ENCODE assay signal across 8 cellular contexts in the genomic region with DNA sequence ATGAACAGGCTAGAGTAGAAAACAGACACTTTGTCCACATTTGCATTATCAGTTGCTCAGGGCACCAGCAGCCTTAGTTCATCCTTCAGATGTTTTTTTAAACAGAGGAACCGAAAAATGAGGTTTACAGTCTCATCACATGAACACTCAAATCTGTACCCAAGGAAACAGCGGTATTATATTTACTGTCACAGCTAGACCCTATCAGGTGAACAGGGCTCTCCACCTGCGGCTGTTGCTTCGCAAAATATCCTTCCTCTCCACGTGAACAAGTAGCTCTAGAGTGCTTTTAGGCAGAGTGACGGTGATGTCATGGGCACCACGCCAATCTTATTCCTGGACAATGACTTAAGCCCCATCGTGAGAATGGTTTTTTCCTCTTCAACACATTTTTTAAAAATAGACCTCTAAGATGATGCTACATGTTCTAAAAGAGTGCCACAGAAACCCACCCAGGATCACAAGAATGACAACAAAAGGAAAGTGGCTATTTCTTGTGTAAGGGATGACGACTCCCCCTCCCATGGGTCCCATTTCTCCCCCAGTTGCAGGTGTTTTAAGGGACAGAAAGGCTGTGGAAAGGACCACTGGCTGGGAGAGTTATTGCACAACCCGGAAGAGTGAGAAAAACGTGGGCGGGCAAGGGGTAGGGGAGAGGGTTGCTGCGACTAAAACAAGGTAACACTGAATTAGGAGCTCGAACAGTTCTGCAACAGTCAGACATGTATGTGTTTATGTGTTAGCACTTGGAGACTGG.
DNase-seq lines count a peak whose midpoint lies in the region; ATAC-seq, FAIRE-seq and TF ChIP-seq lines count a peak whose summit lies in the region.

No MANE protein-coding gene starts in this region.

- no TSS peak for BruUV-seq in HepG2 (replicated peaks; lab: Mats Ljungman, UMichigan)

- POLR2A ChIA-PET in HepG2 (lab: Yijun Ruan, JAX), result no interaction called here

- in situ Hi-C loops in HepG2 (cut with HindIII; ENCODE audit: extremely low pct_ligation_motif_present, low pct_unique_long_range_greater_than_20kb), result no loop called here

- H2AFZ ChIP-seq in HepG2 (ENCODE audit: low read length), result no peak overlapping the region
- H2AFZ ChIP-seq in hepatocyte, result no peak overlapping the region

- H3K9ac ChIP-seq in HepG2 (ENCODE audit: insufficient read depth, low read depth, low read length), result no peak overlapping the region

- CTCF ChIA-PET in HepG2 (lab: Yijun Ruan, JAX; ENCODE audit: low intra/inter-chr PET ratio, low total read pairs), result no interaction called here

- H3K27ac ChIP-seq in HepG2 (ENCODE audit: extremely low read length, insufficient read depth, low read length) (no peak overlapping the region), hepatocyte (no peak overlapping the region)

- H3K9me2 ChIP-seq in hepatocyte (replicated peaks; ENCODE audit: insufficient read depth), result no peaks in the 10 kb centered on the region

- H3K9me3 ChIP-seq in HepG2 (ENCODE audit: low read length) (no peaks in the 10 kb centered on the region), hepatocyte (ENCODE audit: low read depth) (no peaks in the 10 kb centered on the region)

- H3K27me3 ChIP-seq in HepG2 (ENCODE audit: control insufficient read depth in 1 of 2, insufficient read depth in 2 of 2, low read length in 2 of 2) (no peaks in the 10 kb centered on the region), hepatocyte (no peaks in the 10 kb centered on the region)

- H3K79me2 ChIP-seq in HepG2 (ENCODE audit: insufficient read depth, low read length) (no peaks in the 10 kb centered on the region), hepatocyte (no peaks in the 10 kb centered on the region)

- H3K4me1 ChIP-seq in HepG2 (ENCODE audit: insufficient read depth, low read length) (peaks cover 34% of the 10 kb centered on the region), hepatocyte (ENCODE audit: insufficient read depth) (no peaks in the 10 kb centered on the region)

- TF ChIP-seq POLR2A in HepG2 (IDR thresholded peaks at IDR 0.05; ENCODE audit: insufficient read depth in 1 of 2, low read depth in 2 of 2, low read length in 2 of 2), result no peak

- peak; percentile 84 for ATAC-seq in GM19025 (IDR thresholded peaks at IDR 0.05; ENCODE audit: low read depth, unreplicated experiment)
- peak; percentile 75 for ATAC-seq in HG02973 (IDR thresholded peaks at IDR 0.05; ENCODE audit: unreplicated experiment)
- ATAC-seq in HepG2, result no peak

- peak; percentile 69 for DNase-seq in NCI-H510A (lab: John Stamatoyannopoulos, UW)
- DNase-seq in HepG2 (ENCODE audit: low spot score), result no peak
- DNase-seq in AG20443 (ENCODE audit: low spot score), result no peak
- DNase-seq in hepatocyte (ENCODE audit: low spot score), result no peak
- DNase-seq in OCI-M1 (lab: John Stamatoyannopoulos, UW), result no peak
- DNase-seq in AG08396 (ENCODE audit: low spot score), result no peak

- TF ChIP-seq RAD21 in HepG2 (CRISPR knock-in tag; IDR thresholded peaks at IDR 0.05), result no peak

- 89% methylated on average over 14 of the region's 14 CpGs for WGBS in HepG2 (ENCODE audit: low lambda C conversion rate)
- WGBS in hepatocyte (ENCODE audit: low lambda C conversion rate, missing lambda C conversion rate), result 81% methylated on average over 14 of the region's 14 CpGs

- H3K36me3 ChIP-seq in HepG2 (replicated peaks in 1 of 2; ENCODE audit: control insufficient read depth in 1 of 2, insufficient read depth in 2 of 2, low read length in 2 of 2) (peaks cover 2 to 12% of the 10 kb centered on the region in 2 experiments), hepatocyte (replicated peaks; ENCODE audit: insufficient read depth, low read depth) (no peaks in the 10 kb centered on the region)

- no peak for FAIRE-seq in HepG2 (lab: Jason Lieb, UNC)

- H3K4me2 ChIP-seq in HepG2 (ENCODE audit: low read depth, low read length) (no peak overlapping the region), hepatocyte (no peak overlapping the region)

- H4K20me1 ChIP-seq in HepG2 (ENCODE audit: insufficient read depth, low read length) (no peaks in the 10 kb centered on the region), hepatocyte (ENCODE audit: insufficient read depth, poor library complexity, severe bottlenecking) (no peaks in the 10 kb centered on the region)

- TF ChIP-seq CTCF in HepG2 (CRISPR knock-in tag; IDR thresholded peaks at IDR 0.05), result no peak
- no peak for TF ChIP-seq CTCF in hepatocyte (IDR thresholded peaks at IDR 0.05; ENCODE audit: poor library complexity)

- H3K4me3 ChIP-seq in HepG2 (replicated peaks in 1 of 3; ENCODE audit: insufficient read depth in 1 of 3, low read depth in 2 of 3, low read length in 3 of 3) (no peak overlapping the region), hepatocyte (no peak overlapping the region)

- TF ChIP-seq EP300 in HepG2 (IDR thresholded peaks at IDR 0.05; ENCODE audit: low read depth in 2 of 2, low read length in 2 of 2), result no peak
- TF ChIP-seq EP300 in HepG2 (CRISPR knock-in tag; IDR thresholded peaks at IDR 0.05; ENCODE audit: borderline replicate concordance), result no peak

- intact Hi-C loops in HepG2 (cut with micrococcal nuclease; ENCODE audit: unreplicated experiment), result no loop called here

TF ChIP-seq in HepG2, 621 proteins besides CTCF, POLR2A, EP300 and RAD21:
- peak; percentile 88 for TF ChIP-seq CEBPB (IDR thresholded peaks at IDR 0.05; ENCODE audit: borderline replicate concordance, low read depth, low read length)
- TF ChIP-seq GFI1 (CRISPR knock-in tag; IDR thresholded peaks at IDR 0.05; ENCODE audit: borderline replicate concordance), result no peak
- peak; percentile 72 for TF ChIP-seq RBM22 (optimal IDR thresholded peaks at IDR 0.05; ENCODE audit: low read length)
- TF ChIP-seq, protein P1, sequence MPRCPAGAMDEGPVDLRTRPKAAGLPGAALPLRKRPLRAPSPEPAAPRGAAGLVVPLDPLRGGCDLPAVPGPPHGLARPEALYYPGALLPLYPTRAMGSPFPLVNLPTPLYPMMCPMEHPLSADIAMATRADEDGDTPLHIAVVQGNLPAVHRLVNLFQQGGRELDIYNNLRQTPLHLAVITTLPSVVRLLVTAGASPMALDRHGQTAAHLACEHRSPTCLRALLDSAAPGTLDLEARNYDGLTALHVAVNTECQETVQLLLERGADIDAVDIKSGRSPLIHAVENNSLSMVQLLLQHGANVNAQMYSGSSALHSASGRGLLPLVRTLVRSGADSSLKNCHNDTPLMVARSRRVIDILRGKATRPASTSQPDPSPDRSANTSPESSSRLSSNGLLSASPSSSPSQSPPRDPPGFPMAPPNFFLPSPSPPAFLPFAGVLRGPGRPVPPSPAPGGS (CRISPR knock-in tag; IDR thresholded peaks at IDR 0.05), result no peak
- TF ChIP-seq POLR2G (IDR thresholded peaks at IDR 0.05; ENCODE audit: low read depth, low read length), result 0 out of 2 replicates have a peak, but pooled peaks have one; percentile 35
- no peak for TF ChIP-seq MZF1 (CRISPR knock-in tag; IDR thresholded peaks at IDR 0.05; ENCODE audit: borderline replicate concordance)
- no peak for TF ChIP-seq ZNF468 (CRISPR knock-in tag; IDR thresholded peaks at IDR 0.05)
- TF ChIP-seq ZNF441 (CRISPR knock-in tag; IDR thresholded peaks at IDR 0.05; ENCODE audit: borderline replicate concordance), result no peak
- TF ChIP-seq NFIC (IDR thresholded peaks at IDR 0.05; ENCODE audit: low read length), result 0 out of 2 replicates have a peak, but pooled peaks have one; percentile 14
- TF ChIP-seq CEBPG (CRISPR knock-in tag; IDR thresholded peaks at IDR 0.05), result peak; percentile 59
- 0 out of 2 replicates have a peak, but pooled peaks have one; percentile 48 for TF ChIP-seq POLR2AphosphoS2 (IDR thresholded peaks at IDR 0.05; ENCODE audit: low read depth, low read length)
- no peak for TF ChIP-seq MBNL3 (CRISPR knock-in tag; conservative IDR thresholded peaks at IDR 0.05)
- no peak for TF ChIP-seq AHR (CRISPR knock-in tag; IDR thresholded peaks at IDR 0.05)
